ENCODE assay signal across 8 cellular contexts in genomic region chr17:28725166-28725659, GRCh38. TPM values are rescaled to one million over a fixed set of nuclear protein-coding genes. Genes with fewer than 3 reads are reported as not detected.
A peak's percentile ranks its signal among the peaks of the same experiment; 100 is the strongest.
DNase-seq lines count a peak whose midpoint lies in the region; ATAC-seq and TF ChIP-seq lines count a peak whose summit lies in the region.

No MANE protein-coding gene starts in this region.

- TF ChIP-seq POLR2A in erythroblast (IDR thresholded peaks at IDR 0.05; ENCODE audit: low read length), result peak; percentile 67

- H2AFZ ChIP-seq in DND-41 (ENCODE audit: low read depth, low read length), result no peak overlapping the region
- H2AFZ ChIP-seq in trophoblast cell (ENCODE audit: insufficient read depth, low read length, poor library complexity), result peak overlapping the region; percentile 19

- H3K79me2 ChIP-seq in DND-41 (ENCODE audit: insufficient read depth, low read length), result peaks cover 32% of the 10 kb centered on the region
- H3K79me2 ChIP-seq in trophoblast cell (ENCODE audit: control insufficient read depth, insufficient read depth, low read length, poor library complexity), result peaks cover 19% of the 10 kb centered on the region

- peak overlapping the region; percentile 85 to 87 for H3K27ac Mint-ChIP-seq in T-cell

- H3K4me1 Mint-ChIP-seq in T-cell, result peaks cover 63 to 75% (median 71%) of the 10 kb centered on the region in 3 donors

- H3K79me1 ChIP-seq in trophoblast cell (ENCODE audit: low read length), result peaks cover 29% of the 10 kb centered on the region

- H3K23ac ChIP-seq in trophoblast cell (ENCODE audit: low read length), result no peak overlapping the region

- WGBS in trophoblast cell (ENCODE audit: extremely low coverage, insufficient coverage, insufficient read length), result no CpG with 5 or more reads among the region's 20 CpGs

- no peak overlapping the region for H2BK120ac ChIP-seq in trophoblast cell (ENCODE audit: insufficient read depth, low read length, poor library complexity)

- CTCF ChIA-PET in T-cell (lab: Charles Lee), result interaction anchor here in 1 of 2 donors (0.8 kb wide), 1 partner anchor 38 kb away, joined by 4 read pairs; no protein-coding TSS in a partner anchor

- H2BK12ac ChIP-seq in trophoblast cell (ENCODE audit: low read length), result no peak overlapping the region

- H3K4me3 ChIP-seq in DND-41 (ENCODE audit: low read depth in 1 of 2, low read length in 2 of 2), result no peak overlapping the region
- peak overlapping the region; percentile 85 for H3K4me3 ChIP-seq in HUES6 (ENCODE audit: low read depth, low read length)
- peak overlapping the region; percentile 75 for H3K4me3 ChIP-seq in trophoblast cell (ENCODE audit: low read depth, low read length)

- H3K36me3 Mint-ChIP-seq in T-cell, result peaks cover 26% of the 10 kb centered on the region

- H4K8ac ChIP-seq in trophoblast cell (ENCODE audit: low read depth, low read length), result no peak overlapping the region

- H3K9me3 ChIP-seq in DND-41 (ENCODE audit: insufficient read depth, low read length, severe bottlenecking) (no peaks in the 10 kb centered on the region), HUES6 (ENCODE audit: control insufficient read depth, insufficient read depth, low read depth, low read length) (no peaks in the 10 kb centered on the region), trophoblast cell (ENCODE audit: insufficient read depth, low read depth, low read length) (no peaks in the 10 kb centered on the region)

- H3K9me3 Mint-ChIP-seq in T-cell, result no peaks in the 10 kb centered on the region

- peaks cover 52% of the 10 kb centered on the region for H4K20me1 ChIP-seq in DND-41 (ENCODE audit: insufficient read depth, low read length)

- H3K4me2 ChIP-seq in DND-41 (ENCODE audit: insufficient read depth, low read length) (peak overlapping the region; percentile 94), trophoblast cell (ENCODE audit: low read length) (peak overlapping the region; percentile 85)

- no peak overlapping the region; the same call in 1 of the 2 replicates for H3K27ac ChIP-seq in DND-41 (ENCODE audit: low read length)
- peak overlapping the region; percentile 85 for H3K27ac ChIP-seq in HUES6 (ENCODE audit: low read depth, low read length)
- peak overlapping the region; percentile 91 for H3K27ac ChIP-seq in trophoblast cell (ENCODE audit: low read depth, low read length)

- H3K36me3 ChIP-seq in DND-41 (ENCODE audit: insufficient read depth, low read length) (peaks cover 51% of the 10 kb centered on the region), HUES6 (ENCODE audit: control insufficient read depth, insufficient read depth, low read length) (peaks cover 45% of the 10 kb centered on the region), trophoblast cell (ENCODE audit: control insufficient read depth in 1 of 2, insufficient read depth in 2 of 2, low read length in 2 of 2) (peaks cover 27 to 36% of the 10 kb centered on the region in 2 experiments)

- peak overlapping the region; percentile 76 to 100 (median 84) for H3K4me3 Mint-ChIP-seq in T-cell

- H3K18ac ChIP-seq in trophoblast cell (ENCODE audit: low read length), result peak overlapping the region; percentile 97

- H3K9ac ChIP-seq in DND-41 (ENCODE audit: low read depth, low read length), result no peak overlapping the region
- peak overlapping the region; percentile 96 for H3K9ac ChIP-seq in HUES6 (ENCODE audit: low read length)
- H3K9ac ChIP-seq in trophoblast cell (ENCODE audit: low read length), result peak overlapping the region; percentile 8

- no peak overlapping the region for H4K12ac ChIP-seq in trophoblast cell (ENCODE audit: low read depth, low read length)

- H3K4ac ChIP-seq in trophoblast cell (ENCODE audit: low read depth, low read length), result no peak overlapping the region

- no peak for TF ChIP-seq CTCF in DND-41 (IDR thresholded peaks at IDR 0.05; ENCODE audit: borderline replicate concordance, extremely low read depth, low read length, poor library complexity, severe bottlenecking)

- H2BK5ac ChIP-seq in trophoblast cell (ENCODE audit: low read depth, low read length, poor library complexity), result peak overlapping the region; percentile 20

- no peak overlapping the region for H3K14ac ChIP-seq in trophoblast cell (ENCODE audit: low read length)

- H4K91ac ChIP-seq in trophoblast cell (ENCODE audit: low read depth, low read length), result peak overlapping the region; percentile 95

- ATAC-seq in DND-41 (ENCODE audit: insufficient read depth, low read depth), result no peak
- no peak for ATAC-seq in T-cell (replicated peaks in 1 of 4)
- no peak for ATAC-seq in HG03439 (IDR thresholded peaks at IDR 0.05; ENCODE audit: unreplicated experiment)
- ATAC-seq in GM18517 (IDR thresholded peaks at IDR 0.05; ENCODE audit: unreplicated experiment), result no peak

- no peaks in the 10 kb centered on the region for H3K27me3 Mint-ChIP-seq in T-cell

- H2AK5ac ChIP-seq in trophoblast cell (ENCODE audit: low read length), result peak overlapping the region; percentile 16

- DNase-seq in DND-41, result peak; percentile 43
- DNase-seq in T-cell, result no peak
- peak; percentile 63 to 68 for DNase-seq in erythroblast (lab: John Stamatoyannopoulos, UW)
- DNase-seq in trophoblast cell, result peak; percentile 71 to 81
- DNase-seq in activated CD4-positive, CD25-positive, alpha-beta regulatory T cell (lab: John Stamatoyannopoulos, UW), result no peak

- no peaks in the 10 kb centered on the region for H3K27me3 ChIP-seq in DND-41 (ENCODE audit: insufficient read depth, low read length, poor library complexity)
- H3K27me3 ChIP-seq in HUES6 (ENCODE audit: control insufficient read depth, insufficient read depth, low read length), result no peaks in the 10 kb centered on the region
- no peaks in the 10 kb centered on the region for H3K27me3 ChIP-seq in trophoblast cell (ENCODE audit: insufficient read depth, low read length)

- POLR2A ChIA-PET in T-cell (lab: Charles Lee), result no interaction called here

- H3K4me1 ChIP-seq in DND-41 (ENCODE audit: insufficient read depth, low read length) (peaks cover 65% of the 10 kb centered on the region), HUES6 (ENCODE audit: control insufficient read depth, insufficient read depth, low read length) (peaks cover 12% of the 10 kb centered on the region), trophoblast cell (ENCODE audit: control insufficient read depth in 1 of 2, insufficient read depth in 2 of 2, low read length in 2 of 2) (peaks cover 16 to 17% of the 10 kb centered on the region in 2 experiments)

RNA-seq across cellular contexts. Expression of gene TLCD1, which starts 0.8 kb away (rescaled TPM):
- total RNA-seq in T-cell, result 1 to 10 TPM in 4 of 5 donors, not detected in 1; 1.2 to 1.8 (median 1.3) TPM
- polyA plus RNA-seq in trophoblast cell (2013), result 29.4 and 32.8 TPM in 2 replicates

RNA-seq across cellular contexts. Expression of gene NEK8, which starts 3.4 kb away (rescaled TPM):
- total RNA-seq in T-cell, result 10 to 100 TPM in 3 of 5 donors, 1 to 10 TPM in 2; 7.7 to 13.6 (median 12.7) TPM
- 3.8 and 4.4 TPM in 2 replicates for polyA plus RNA-seq in trophoblast cell (2013)

RNA-seq across cellular contexts. Expression of gene RPL23A, which starts 5.4 kb away (rescaled TPM):
- total RNA-seq in T-cell, result 1,000 to 10,000 TPM; 2,927 to 3,276 (median 3,036) TPM
- polyA plus RNA-seq in trophoblast cell (2013), result 2,630 and 2,632 TPM in 2 replicates

RNA-seq across cellular contexts. Expression of gene RAB34, which starts 7.5 kb away (rescaled TPM):
- 10 to 100 TPM in 3 of 5 donors, 1 to 10 TPM in 2; 7.6 to 82.8 (median 11.0) TPM for total RNA-seq in T-cell
- 107 and 110 TPM in 2 replicates for polyA plus RNA-seq in trophoblast cell (2013)

RNA-seq across cellular contexts. Expression of gene PROCA1, which starts 13.5 kb away (rescaled TPM):
- 10 to 100 TPM in 3 of 5 donors, 1 to 10 TPM in 2; 5.6 to 11.6 (median 10.2) TPM for total RNA-seq in T-cell
- 5.4 and 5.7 TPM in 2 replicates for polyA plus RNA-seq in trophoblast cell (2013)

Comparison
In these comparisons a context has a peak if more than half of its experiments do, and no peak if none do; other contexts are left out.
1. DNase-seq: peak in DND-41 (single experiment), erythroblast (2 of 2) and trophoblast cell (2 of 2); none in T-cell (0 of 34) and activated CD4-positive, CD25-positive, alpha-beta regulatory T cell (0 of 4).
2. H3K4me3 ChIP-seq: peak in HUES6 (single experiment) and trophoblast cell (single experiment); none in DND-41 (0 of 2).